Comparison of ENCODE assay signal across 20 cellular contexts in genomic region chr15:90074023-90074422, GRCh38. TPM values are rescaled to one million over a fixed set of nuclear protein-coding genes. Genes with fewer than 3 reads are reported as not detected.
DNase-seq lines count a peak whose midpoint lies in the region; ATAC-seq and TF ChIP-seq lines count a peak whose summit lies in the region.
"Had no signal": no experiment of that assay in that cellular context is flagged by ENCODE, and none has a peak within 500 bp of the region (broad histone marks: within the 10 kb centered on the region; RNA-seq: fewer than 3 reads in every experiment).

No MANE protein-coding gene starts in this region.

- no peaks in the 10 kb centered on the region for H3K9me3 Mint-ChIP-seq in activated naive CD4-positive, alpha-beta T cell treated with anti-CD3 and anti-CD28 coated beads, Interleukin-2, amount 10 ng/mL, durations not matched to agents 7 days and 5 days
- no peaks in the 10 kb centered on the region for H3K9me3 Mint-ChIP-seq in activated naive CD4-positive, alpha-beta T cell treated with anti-CD3 and anti-CD28 coated beads, Interleukin-2, amount 50 U/mL, for 72 hours
- H3K9me3 Mint-ChIP-seq: CD4-positive, CD25-positive, alpha-beta regulatory T cell; IgD-negative memory B cell had no signal

- 95% methylated on average over 12 of the region's 12 CpGs for WGBS in mesenchymal stem cell
- WGBS in thyroid gland, 2 donors, result 83 to 90% methylated on average over 12 of the region's 12 CpGs

- no peak for ATAC-seq in activated naive CD4-positive, alpha-beta T cell treated with anti-CD3 and anti-CD28 coated beads, Interleukin-2, amount 50 U/mL, for 72 hours
- no peak for ATAC-seq in HG03378 (IDR thresholded peaks at IDR 0.05; ENCODE audit: unreplicated experiment)

- peak overlapping the region; percentile 6; the same call in 1 of the 2 replicates for H3K27ac ChIP-seq in VCaP
- H3K27ac ChIP-seq in mesenchymal stem cell (ENCODE audit: low read length, poor library complexity, severe bottlenecking), result no peak overlapping the region
- peak overlapping the region in 2 of 3 donors; percentile 47 to 86 for H3K27ac ChIP-seq in thyroid gland
- H3K27ac ChIP-seq: 22Rv1, SJCRH30 had no signal

- H4K8ac ChIP-seq in mesenchymal stem cell (ENCODE audit: low read length), result no peak overlapping the region

- H3K23ac ChIP-seq in mesenchymal stem cell (ENCODE audit: low read length in 2 of 2), result no peak overlapping the region

- peak overlapping the region; percentile 5 for H4K91ac ChIP-seq in mesenchymal stem cell (ENCODE audit: low read length)

- no peak for DNase-seq in activated naive CD4-positive, alpha-beta T cell treated with anti-CD3 and anti-CD28 coated beads, Interleukin-2, amount 10 ng/mL, durations not matched to agents 7 days and 5 days
- DNase-seq in activated naive CD4-positive, alpha-beta T cell treated with anti-CD3 and anti-CD28 coated beads, Interleukin-2, amount 50 U/mL, for 72 hours (ENCODE audit: low spot score in 2 of 2), result no peak
- DNase-seq in mesenchymal stem cell, result no peak
- peak in 1 of 2 donors; percentile 16 for DNase-seq in thyroid gland
- no peak for DNase-seq in midbrain (lab: John Stamatoyannopoulos, UW)
- no peak for DNase-seq in activated CD4-positive, CD25-positive, alpha-beta regulatory T cell treated with anti-CD3 and anti-CD28 coated beads, Interleukin-2, amount 50 U/mL, for 72 hours
- DNase-seq: Caco-2; CD4-positive, CD25-positive, alpha-beta regulatory T cell; H7; MV-4-11; NCI-H1417; NCI-H1930; NCI-H526 treated with DMSO at 0.1 percent for 48 hours; NK-92 treated with Interleukin-12 subunit alpha and Interleukin-12 subunit beta, amount 100 ng/mL, for 24 hours; SJCRH30 had no signal

- H2BK120ac ChIP-seq in mesenchymal stem cell (ENCODE audit: low read depth, low read length), result no peak overlapping the region

- H3K18ac ChIP-seq in mesenchymal stem cell (ENCODE audit: low read depth in 1 of 2, low read length in 2 of 2), result no peak overlapping the region

- H3K4me1 ChIP-seq in mesenchymal stem cell (ENCODE audit: control insufficient read depth, insufficient read depth, low read depth, low read length), result peaks cover 10% of the 10 kb centered on the region
- H3K4me1 ChIP-seq in thyroid gland, result peaks cover 9 to 19% of the 10 kb centered on the region in 2 donors

- H3K9me3 ChIP-seq in mesenchymal stem cell (ENCODE audit: control insufficient read depth, low read length) (no peaks in the 10 kb centered on the region), thyroid gland (no peaks in the 10 kb centered on the region)
- H3K9me3 ChIP-seq: Caco-2, SJCRH30 had no signal

- peaks cover 28% of the 10 kb centered on the region for H3K79me1 ChIP-seq in mesenchymal stem cell (replicated peaks; ENCODE audit: low read length, poor library complexity, severe bottlenecking)

- H3K4me2 ChIP-seq in mesenchymal stem cell (ENCODE audit: low read length, poor library complexity, severe bottlenecking), result no peak overlapping the region

- no peak overlapping the region for H3K4me3 ChIP-seq in mesenchymal stem cell (ENCODE audit: insufficient read depth in 1 of 2, low read depth in 1 of 2, low read length in 2 of 2)
- no peak overlapping the region for H3K4me3 ChIP-seq in thyroid gland (replicated peaks in 1 of 3)
- H3K4me3 ChIP-seq: SJCRH30 had no signal

- TF ChIP-seq CTCF in VCaP (conservative IDR thresholded peaks at IDR 0.05) (no peak), thyroid gland (IDR thresholded peaks at IDR 0.05) (no peak)

- H3K4me3 Mint-ChIP-seq in activated naive CD4-positive, alpha-beta T cell treated with anti-CD3 and anti-CD28 coated beads, Interleukin-2, amount 10 ng/mL, durations not matched to agents 7 days and 5 days, result no peak overlapping the region
- H3K4me3 Mint-ChIP-seq: B cell; CD4-positive, CD25-positive, alpha-beta regulatory T cell; IgD-negative memory B cell had no signal

- H3K4ac ChIP-seq in mesenchymal stem cell (ENCODE audit: low read depth in 1 of 2, low read length in 2 of 2), result no peak overlapping the region

- CTCF ChIA-PET in activated naive CD4-positive, alpha-beta T cell treated with anti-CD3 and anti-CD28 coated beads, Interleukin-2, amount 10 ng/mL, durations not matched to agents 7 days and 5 days (lab: Charles Lee), result interaction anchor here (1.0 to 4.2 kb wide), 2 partner anchors 12 to 176 kb away, joined by 4 to 18 read pairs; no protein-coding TSS in a partner anchor

- intact Hi-C loops in thyroid gland (cut with DNase I), result loop anchor here (5.0 kb wide), 1 partner anchor 172 kb away; no protein-coding TSS in a partner anchor

- H3K4me1 Mint-ChIP-seq in activated naive CD4-positive, alpha-beta T cell treated with anti-CD3 and anti-CD28 coated beads, Interleukin-2, amount 10 ng/mL, durations not matched to agents 7 days and 5 days, result peaks cover 8% of the 10 kb centered on the region

- H3K14ac ChIP-seq in mesenchymal stem cell (ENCODE audit: low read length in 2 of 2), result no peak overlapping the region

- peaks cover 29% of the 10 kb centered on the region for H3K36me3 Mint-ChIP-seq in activated naive CD4-positive, alpha-beta T cell treated with anti-CD3 and anti-CD28 coated beads, Interleukin-2, amount 10 ng/mL, durations not matched to agents 7 days and 5 days
- H3K36me3 Mint-ChIP-seq in activated naive CD4-positive, alpha-beta T cell treated with anti-CD3 and anti-CD28 coated beads, Interleukin-2, amount 50 U/mL, for 72 hours, result no peaks in the 10 kb centered on the region

- TF ChIP-seq POLR2A in thyroid gland (IDR thresholded peaks at IDR 0.05), result no peak

- H3K27ac Mint-ChIP-seq in activated naive CD4-positive, alpha-beta T cell treated with anti-CD3 and anti-CD28 coated beads, Interleukin-2, amount 10 ng/mL, durations not matched to agents 7 days and 5 days, result peak overlapping the region; percentile 14
- peak overlapping the region in 1 of 2 donors; percentile 71 for H3K27ac Mint-ChIP-seq in activated naive CD4-positive, alpha-beta T cell treated with anti-CD3 and anti-CD28 coated beads, Interleukin-2, amount 50 U/mL, for 72 hours
- H3K27ac Mint-ChIP-seq: B cell had no signal

- H2AK5ac ChIP-seq in mesenchymal stem cell (ENCODE audit: low read length, severe bottlenecking), result no peak overlapping the region

- H3K9ac ChIP-seq in mesenchymal stem cell (ENCODE audit: low read length), result no peak overlapping the region

- H3K27me3 ChIP-seq in mesenchymal stem cell (ENCODE audit: control insufficient read depth in 1 of 2, insufficient read depth in 1 of 2, low read length in 2 of 2) (no peaks in the 10 kb centered on the region), thyroid gland (no peaks in the 10 kb centered on the region)
- H3K27me3 ChIP-seq: SJCRH30 had no signal

- H2BK12ac ChIP-seq in mesenchymal stem cell (ENCODE audit: low read length in 2 of 2), result no peak overlapping the region

- H3K27me3 Mint-ChIP-seq in activated naive CD4-positive, alpha-beta T cell treated with anti-CD3 and anti-CD28 coated beads, Interleukin-2, amount 10 ng/mL, durations not matched to agents 7 days and 5 days, result no peaks in the 10 kb centered on the region
- H3K27me3 Mint-ChIP-seq: B cell; CD4-positive, CD25-positive, alpha-beta regulatory T cell; IgD-negative memory B cell had no signal

- no peak overlapping the region for H2AFZ ChIP-seq in mesenchymal stem cell (ENCODE audit: low read depth, low read length)

- H3K36me3 ChIP-seq in mesenchymal stem cell (ENCODE audit: control insufficient read depth in 1 of 2, insufficient read depth in 2 of 2, low read depth in 1 of 2, low read length in 2 of 2), result peaks cover 38 to 70% of the 10 kb centered on the region in 2 experiments
- H3K36me3 ChIP-seq in thyroid gland, result no peaks in the 10 kb centered on the region
- H3K36me3 ChIP-seq: SJCRH30 had no signal

- H2BK15ac ChIP-seq in mesenchymal stem cell (ENCODE audit: low read depth, poor library complexity, severe bottlenecking), result no peak overlapping the region

- H2BK5ac ChIP-seq in mesenchymal stem cell (ENCODE audit: low read depth, low read length, poor library complexity, severe bottlenecking), result no peak overlapping the region

RNA-seq across cellular contexts. Expression of gene IDH2, which starts 28.2 kb away (rescaled TPM):
- total RNA-seq in activated naive CD4-positive, alpha-beta T cell treated with anti-CD3 and anti-CD28 coated beads, Interleukin-2, amount 50 U/mL, for 72 hours, result 100 to 1,000 TPM; 203 to 242 TPM
- 33.5 TPM for polyA plus RNA-seq in mesenchymal stem cell (2013, experiment 1 of 2)
- 33.2 TPM for polyA plus RNA-seq in mesenchymal stem cell (2013, experiment 2 of 2)
- total RNA-seq in thyroid gland, result 10 to 100 TPM; 29.4 to 49.6 (median 33.5) TPM

Comparison
In these comparisons a context has a peak if more than half of its experiments do, and no peak if none do; other contexts are left out.
1. RNA of gene IDH2, which starts 28.2 kb away (total RNA-seq): 203 to 242 TPM in activated naive CD4-positive, alpha-beta T cell treated with anti-CD3 and anti-CD28 coated beads, Interleukin-2, amount 50 U/mL, for 72 hours; 29.4 to 49.6 TPM in thyroid gland; every median in the first group is over 4 times any median in the second.